8 cellular contexts compared by ENCODE assay signal in the genomic region with DNA sequence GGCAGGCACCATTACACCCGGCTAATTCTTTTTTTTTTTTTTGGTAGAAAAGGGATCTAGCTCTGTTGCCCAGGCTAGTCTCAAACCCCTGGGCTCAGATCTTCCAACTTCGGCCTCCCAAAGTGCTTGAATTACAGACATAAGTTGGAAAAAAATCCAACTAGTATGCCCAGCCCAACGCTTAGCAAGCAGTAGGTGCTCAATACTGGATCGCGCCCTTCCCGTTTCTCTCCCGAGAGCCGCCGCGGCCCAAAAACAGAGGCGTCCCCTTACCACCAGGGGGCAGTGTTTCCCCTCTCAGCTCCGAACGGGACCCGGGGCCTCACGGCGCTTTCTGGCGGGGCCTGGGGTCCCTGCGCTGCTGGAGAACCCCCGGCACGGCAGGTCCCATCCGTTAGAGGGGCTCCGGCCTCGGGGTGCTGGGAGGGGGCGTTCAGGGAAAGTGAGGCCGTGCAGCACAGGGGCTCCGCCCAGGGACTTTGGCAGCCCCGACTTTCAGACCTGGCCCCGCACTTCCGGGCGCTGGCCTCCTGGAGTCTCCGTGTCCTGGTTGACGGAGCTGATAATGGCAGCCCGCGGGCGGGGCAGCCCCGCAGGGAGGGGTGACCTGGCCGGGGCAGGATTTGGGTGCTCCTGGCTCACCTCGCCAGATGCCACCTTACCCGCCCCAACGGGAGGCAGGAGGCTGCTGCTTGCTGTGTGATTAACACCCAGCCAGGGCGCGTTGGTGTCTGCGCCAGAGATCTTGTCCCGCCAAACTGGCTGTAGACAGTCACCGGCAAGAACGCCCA. TPM values are rescaled to one million over a fixed set of nuclear protein-coding genes. Genes with fewer than 3 reads are reported as not detected.
DNase-seq lines count a peak whose midpoint lies in the region; ATAC-seq and TF ChIP-seq lines count a peak whose summit lies in the region.

No MANE protein-coding gene starts in this region.

- H4K20me1 ChIP-seq in GM23338 (replicated peaks; ENCODE audit: insufficient read depth) (no peaks in the 10 kb centered on the region), hepatocyte (ENCODE audit: insufficient read depth, poor library complexity, severe bottlenecking) (no peaks in the 10 kb centered on the region)

- no peaks in the 10 kb centered on the region for H3F3A ChIP-seq in GM23338 (replicated peaks; ENCODE audit: low read depth)

- TF ChIP-seq CTCF in Calu3 (IDR thresholded peaks at IDR 0.05; ENCODE audit: unreplicated experiment) (peak; percentile 90), GM23338 (conservative IDR thresholded peaks at IDR 0.05; ENCODE audit: low read depth in 2 of 2) (peak; percentile 94), hepatocyte (IDR thresholded peaks at IDR 0.05; ENCODE audit: poor library complexity) (peak; percentile 98), retinal pigment epithelial cell (conservative IDR thresholded peaks at IDR 0.05; ENCODE audit: low read depth, low read length) (peak; percentile 88)

- no TSS peak for BruUV-seq in Calu3 (replicated peaks; lab: Mats Ljungman, UMichigan)

- peak overlapping the region; percentile 92 for H3K4me2 ChIP-seq in GM23338
- peak overlapping the region; percentile 83 for H3K4me2 ChIP-seq in hepatocyte

- H3K4me1 Mint-ChIP-seq in Calu3 (ENCODE audit: low read depth, unreplicated experiment) (no peaks in the 10 kb centered on the region), GM23338 (peaks cover 5% of the 10 kb centered on the region)
- H3K4me1 Mint-ChIP-seq in T-helper 2 cell treated with Interferon-gamma antibody and Interleukin-4, amounts not matched to agents 5 μg/mL and 100 μg/mL, for 36 hours (ENCODE audit: low read depth) = peaks cover 9% of the 10 kb centered on the region

- H3K27me3 ChIP-seq in GM23338 (ENCODE audit: insufficient read depth) (no peaks in the 10 kb centered on the region), hepatocyte (no peaks in the 10 kb centered on the region)

- CTCF ChIA-PET in Calu3 (lab: Charles Lee) = interaction anchor here (0.6 to 2.3 kb wide), 14 partner anchors 11 to 907 kb away, joined by 3 to 11 read pairs (median 5); partner anchors contain the start of genes NTMT1 and PTGES

- H3K79me2 ChIP-seq in GM23338 (replicated peaks; ENCODE audit: insufficient read depth) (no peaks in the 10 kb centered on the region), hepatocyte (no peaks in the 10 kb centered on the region)

- H3K9me3 Mint-ChIP-seq in Calu3 (ENCODE audit: low read depth, unreplicated experiment) (no peaks in the 10 kb centered on the region), GM23338 (no peaks in the 10 kb centered on the region; the same call in 2 of the 3 replicates)
- no peaks in the 10 kb centered on the region for H3K9me3 Mint-ChIP-seq in T-helper 2 cell treated with Interferon-gamma antibody and Interleukin-4, amounts not matched to agents 5 μg/mL and 100 μg/mL, for 36 hours

- H3K4me3 Mint-ChIP-seq in Calu3 (ENCODE audit: low read depth, unreplicated experiment) = peak overlapping the region; percentile 58
- H3K4me3 Mint-ChIP-seq in GM23338 = peak overlapping the region; percentile 65
- H3K4me3 Mint-ChIP-seq in T-helper 2 cell treated with Interferon-gamma antibody and Interleukin-4, amounts not matched to agents 5 μg/mL and 100 μg/mL, for 36 hours = peak overlapping the region; percentile 58

- peaks cover 4% of the 10 kb centered on the region for H3K27me3 Mint-ChIP-seq in Calu3 (ENCODE audit: unreplicated experiment)
- peaks cover 19% of the 10 kb centered on the region for H3K27me3 Mint-ChIP-seq in GM23338 (ENCODE audit: insufficient read depth, low read depth, poor library complexity)
- peaks cover 3% of the 10 kb centered on the region for H3K27me3 Mint-ChIP-seq in T-helper 2 cell treated with Interferon-gamma antibody and Interleukin-4, amounts not matched to agents 5 μg/mL and 100 μg/mL, for 36 hours (ENCODE audit: low read depth)

- H3K27ac Mint-ChIP-seq in Calu3 (ENCODE audit: unreplicated experiment) (no peak overlapping the region), GM23338 (no peak overlapping the region)
- H3K27ac Mint-ChIP-seq in T-helper 2 cell treated with Interferon-gamma antibody and Interleukin-4, amounts not matched to agents 5 μg/mL and 100 μg/mL, for 36 hours = peak overlapping the region; percentile 76

- ATAC-seq in GM23338 (peak; percentile 88), HG03469 (IDR thresholded peaks at IDR 0.05; ENCODE audit: unreplicated experiment) (no peak)

- H3K4me3 ChIP-seq in GM23338 = peak overlapping the region; percentile 78
- H3K4me3 ChIP-seq in hepatocyte = peak overlapping the region; percentile 25
- peak overlapping the region; percentile 52 for H3K4me3 ChIP-seq in retinal pigment epithelial cell (ENCODE audit: low read length)

- intact Hi-C loops in Calu3 (cut with micrococcal nuclease; ENCODE audit: unreplicated experiment) = loop anchor here (2.0 kb wide), 1 partner anchor 45 kb away; no protein-coding TSS in a partner anchor

- H3K36me3 Mint-ChIP-seq in Calu3 (ENCODE audit: insufficient read depth, unreplicated experiment) (no peaks in the 10 kb centered on the region), GM23338 (ENCODE audit: low read depth) (no peaks in the 10 kb centered on the region)
- H3K36me3 Mint-ChIP-seq in T-helper 2 cell treated with Interferon-gamma antibody and Interleukin-4, amounts not matched to agents 5 μg/mL and 100 μg/mL, for 36 hours (ENCODE audit: low read depth) = no peaks in the 10 kb centered on the region

- H3K9me2 ChIP-seq in GM23338 (ENCODE audit: insufficient read depth) (no peaks in the 10 kb centered on the region), hepatocyte (replicated peaks; ENCODE audit: insufficient read depth) (no peaks in the 10 kb centered on the region)

- H2AFZ ChIP-seq in GM23338 (peak overlapping the region; percentile 96), hepatocyte (peak overlapping the region; percentile 75)

- H3K4me1 ChIP-seq in GM23338 (ENCODE audit: insufficient read depth) (no peaks in the 10 kb centered on the region), hepatocyte (ENCODE audit: insufficient read depth) (peaks cover 6% of the 10 kb centered on the region)

- no peak overlapping the region for H3K27ac ChIP-seq in GM23338 (ENCODE audit: low read depth)
- peak overlapping the region; percentile 28 for H3K27ac ChIP-seq in hepatocyte

- 9% methylated on average over 40 of the region's 46 CpGs for WGBS in hepatocyte (ENCODE audit: low lambda C conversion rate, missing lambda C conversion rate)

- peak; percentile 83 for DNase-seq in Calu3
- DNase-seq in GM23338 (ENCODE audit: low spot score) = peak; percentile 95
- peak; percentile 65 for DNase-seq in NCI-H128 (lab: John Stamatoyannopoulos, UW; ENCODE audit: unreplicated experiment)
- peak; percentile 78 for DNase-seq in T-helper 2 cell treated with Interferon-gamma antibody and Interleukin-4, amounts not matched to agents 5 μg/mL and 100 μg/mL, for 36 hours (ENCODE audit: low spot score)
- peak in 54 of 58 donors; percentile 13 to 86 (median 51) for DNase-seq in anterior cingulate cortex (lab: John Stamatoyannopoulos, UW)
- DNase-seq in hepatocyte (ENCODE audit: low spot score) = peak; percentile 92
- no peak for DNase-seq in retinal pigment epithelial cell (ENCODE audit: low read depth)

- H3K9me3 ChIP-seq in hepatocyte (ENCODE audit: low read depth) = no peaks in the 10 kb centered on the region

- H3K36me3 ChIP-seq in GM23338 (ENCODE audit: insufficient read depth) (no peaks in the 10 kb centered on the region), hepatocyte (replicated peaks; ENCODE audit: insufficient read depth, low read depth) (no peaks in the 10 kb centered on the region)

TF ChIP-seq in GM23338, 12 proteins besides CTCF, POLR2A, EP300 and RAD21:
- no peak for TF ChIP-seq NANOG (IDR thresholded peaks at IDR 0.05; ENCODE audit: borderline replicate concordance)
- TF ChIP-seq CREB1 (CRISPR knock-in tag; IDR thresholded peaks at IDR 0.05; ENCODE audit: low read depth) = 0 out of 2 replicates have a peak, but pooled peaks have one; percentile 9

RNA-seq across cellular contexts. Expression of gene PTGES, which starts 15.2 kb away (rescaled TPM):
- total RNA-seq in Calu3 (2022) (6.3 and 7.4 TPM in 2 replicates), hepatocyte (17.1 and 26.4 TPM in 2 replicates)
- 3.6 and 3.9 TPM in 2 replicates for total RNA-seq in GM23338 (2014; rRNA removed; shearing (Covaris generic))
- polyA plus RNA-seq in GM23338 (2016; fragmentation: Nextera tagmentation; extraction: Ambion mirVana) (2.8 and 3.3 TPM in 2 replicates), hepatocyte (94.9 and 103 TPM in 2 replicates)

Comparison
In these comparisons a context has a peak if more than half of its experiments do, and no peak if none do; other contexts are left out.
1. H3K4me3 ChIP-seq: peak in every context shown above with its lines; median percentile 78 in GM23338; 52 in retinal pigment epithelial cell; 25 in hepatocyte.